33 cellular contexts compared by ENCODE assay signal in the genomic region with DNA sequence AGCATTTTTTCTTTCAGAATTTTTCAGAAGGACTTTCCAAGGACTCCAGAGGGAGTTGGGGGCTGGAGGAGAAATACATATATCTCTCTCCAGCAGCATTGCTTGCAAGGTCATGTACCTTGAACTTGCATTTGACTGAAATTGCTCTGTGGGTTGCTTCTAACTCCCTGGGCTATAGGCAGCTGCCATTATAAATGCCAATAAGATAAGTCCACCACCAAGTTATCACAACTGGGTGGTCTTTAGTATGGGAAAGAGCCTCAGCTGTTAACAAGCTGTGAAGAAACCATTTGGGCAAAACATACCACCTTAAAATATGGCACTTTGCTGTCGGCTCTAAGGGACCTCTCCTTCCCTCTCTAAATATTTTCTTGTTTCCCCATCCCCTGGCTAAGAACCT.
"Had no signal": no experiment of that assay in that cellular context is flagged by ENCODE, and none has a peak within 500 bp of the region (broad histone marks: within the 10 kb centered on the region; RNA-seq: fewer than 3 reads in every experiment).

No MANE protein-coding gene starts in this region.

- FAIRE-seq: islet of Langerhans, kidney, pancreas, urothelium cell line had no signal

- H3K4me1 Mint-ChIP-seq: immature natural killer cell; natural killer cell; stimulated activated effector memory CD8-positive, alpha-beta T cell treated with anti-CD3 and anti-CD28 coated beads, Interleukin-12 subunit alpha, Interleukin-12 subunit beta, amount 100 ng/mL, for 72 hours had no signal

- H3K9me3 ChIP-seq: left lung, lower lobe of right lung, pancreas, prostate gland, suprapubic skin, thoracic aorta, tibial artery, upper lobe of right lung had no signal

- H3K4me3 Mint-ChIP-seq: immature natural killer cell; mesothelial cell of epicardium; naive B cell; natural killer cell; nephron progenitor cell; stimulated activated effector memory CD8-positive, alpha-beta T cell treated with anti-CD3 and anti-CD28 coated beads, Interleukin-12 subunit alpha, Interleukin-12 subunit beta, amount 100 ng/mL, for 72 hours; stimulated activated naive CD8-positive, alpha-beta T cell treated with anti-CD3 and anti-CD28 coated beads, Interleukin-15, Interleukin-2, amounts not matched to agents 100 ng/mL and 50 ng/mL, for 24 hours had no signal

- H3K9me3 Mint-ChIP-seq: immature natural killer cell; mesothelial cell of epicardium; naive B cell; natural killer cell; stimulated activated effector memory CD8-positive, alpha-beta T cell treated with anti-CD3 and anti-CD28 coated beads, Interleukin-12 subunit alpha, Interleukin-12 subunit beta, amount 100 ng/mL, for 72 hours; stimulated activated naive CD8-positive, alpha-beta T cell treated with anti-CD3 and anti-CD28 coated beads, Interleukin-15, Interleukin-2, amounts not matched to agents 100 ng/mL and 50 ng/mL, for 24 hours had no signal

- H3K27ac Mint-ChIP-seq: immature natural killer cell; mesothelial cell of epicardium; natural killer cell; nephron progenitor cell; stimulated activated effector memory CD8-positive, alpha-beta T cell treated with anti-CD3 and anti-CD28 coated beads, Interleukin-12 subunit alpha, Interleukin-12 subunit beta, amount 100 ng/mL, for 72 hours; stimulated activated naive CD8-positive, alpha-beta T cell treated with anti-CD3 and anti-CD28 coated beads, Interleukin-15, Interleukin-2, amounts not matched to agents 100 ng/mL and 50 ng/mL, for 24 hours had no signal

- H3K27ac ChIP-seq: left lung, lower lobe of right lung, pancreas, prostate gland, skin epidermis, suprapubic skin, thoracic aorta, tibial artery, upper lobe of right lung had no signal

- ATAC-seq: left colon; left lung; lower lobe of right lung; natural killer cell; pancreas; right cardiac atrium; sciatic nerve; stimulated activated effector memory CD8-positive, alpha-beta T cell treated with anti-CD3 and anti-CD28 coated beads, Interleukin-12 subunit alpha, Interleukin-12 subunit beta, amount 100 ng/mL, for 72 hours; upper lobe of right lung had no signal

- H3K27me3 Mint-ChIP-seq: stimulated activated naive CD8-positive, alpha-beta T cell treated with anti-CD3 and anti-CD28 coated beads, Interleukin-15, Interleukin-2, amounts not matched to agents 100 ng/mL and 50 ng/mL, for 24 hours had no signal

- H3K36me3 Mint-ChIP-seq: immature natural killer cell; mesothelial cell of epicardium; naive B cell; natural killer cell; stimulated activated effector memory CD8-positive, alpha-beta T cell treated with anti-CD3 and anti-CD28 coated beads, Interleukin-12 subunit alpha, Interleukin-12 subunit beta, amount 100 ng/mL, for 72 hours had no signal

- H3K36me3 ChIP-seq: left lung, lower lobe of right lung, pancreas, prostate gland, suprapubic skin, thoracic aorta, tibial artery, upper lobe of right lung had no signal

- DNase-seq: hypothalamus; immature natural killer cell; kidney; left colon; left lung; lower lobe of right lung; mammary epithelial cell; mesenchymal stem cell; naive B cell; natural killer cell; nephron progenitor cell; nucleus accumbens; pancreas; posterior cingulate gyrus; right cardiac atrium; stimulated activated CD4-positive, alpha-beta T cell treated with anti-CD3 and anti-CD28 coated beads, Interleukin-12 subunit alpha, Interleukin-12 subunit beta, amount 100 ng/mL, for 4 hours; stimulated activated CD4-positive, alpha-beta T cell treated with anti-CD3 and anti-CD28 coated beads, Interleukin-15, amount 100 ng/mL, for 24 hours; stimulated activated CD4-positive, alpha-beta T cell treated with anti-CD3 and anti-CD28 coated beads, Interleukin-2, amount 100 ng/mL, for 24 hours; stimulated activated CD4-positive, alpha-beta T cell treated with anti-CD3 and anti-CD28 coated beads, Interleukin-4, amount 100 ng/mL, for 1 hour; stimulated activated naive CD4-positive, alpha-beta T cell; tibial artery; trophoblast cell; upper lobe of right lung had no signal

- H3K4me3 ChIP-seq: left lung, lower lobe of right lung, pancreas, prostate gland, skin epidermis, suprapubic skin, thoracic aorta, tibial artery, upper lobe of right lung had no signal

- H3K27me3 ChIP-seq: left lung, pancreas, suprapubic skin, tibial artery, upper lobe of right lung had no signal

- H3K4me1 ChIP-seq: left lung, lower lobe of right lung, pancreas, prostate gland, tibial artery, upper lobe of right lung had no signal
